Comparison of ENCODE assay signal across 19 cellular contexts in genomic region chr13:113063091-113063491, GRCh38. TPM values are rescaled to one million over a fixed set of nuclear protein-coding genes. Genes with fewer than 3 reads are reported as not detected.
DNase-seq lines count a peak whose midpoint lies in the region; ATAC-seq, FAIRE-seq and TF ChIP-seq lines count a peak whose summit lies in the region.
"Had no signal": no experiment of that assay in that cellular context is flagged by ENCODE, and none has a peak within 500 bp of the region (broad histone marks: within the 10 kb centered on the region; RNA-seq: fewer than 3 reads in every experiment).

No MANE protein-coding gene starts in this region.

- H4K20me1 ChIP-seq in HepG2 (ENCODE audit: insufficient read depth, low read length), result no peaks in the 10 kb centered on the region

- DNase-seq in left ventricle myocardium superior, result peak; percentile 20
- DNase-seq in cardiac septum (ENCODE audit: low spot score), result no peak
- DNase-seq in HepG2 (ENCODE audit: low spot score), result no peak
- DNase-seq in neuronal stem cell (ENCODE audit: low spot score), result no peak
- peak; percentile 37 to 66 for DNase-seq in aorta
- no peak for DNase-seq in COR-L47 (lab: John Stamatoyannopoulos, UW)
- DNase-seq: ACHN; Calu3; CD4-positive, CD25-positive, alpha-beta regulatory T cell; DMS 273 treated with DMSO at 0.1 percent for 48 hours; H7 had no signal

- in situ Hi-C loops in HepG2 (cut with HindIII; ENCODE audit: extremely low pct_ligation_motif_present, low pct_unique_long_range_greater_than_20kb), result no loop called here

- no peak overlapping the region for H2AK5ac ChIP-seq in neuronal stem cell (ENCODE audit: low read depth, low read length)

- BruUV-seq in HepG2 (replicated peaks; lab: Mats Ljungman, UMichigan), result no TSS peak

- H3K9me3 ChIP-seq in HepG2 (ENCODE audit: low read length) (no peaks in the 10 kb centered on the region), neuronal stem cell (replicated peaks in 1 of 2; ENCODE audit: control insufficient read depth in 2 of 2, insufficient read depth in 1 of 2, low read depth in 1 of 2, low read length in 2 of 2) (peaks cover 3 to 4% of the 10 kb centered on the region in 2 donors), aorta (ENCODE audit: control insufficient read depth, low read length) (no peaks in the 10 kb centered on the region)

- peak overlapping the region; percentile 5 for H3K23ac ChIP-seq in neuronal stem cell (ENCODE audit: low read depth, low read length, poor library complexity)

- H2BK12ac ChIP-seq in neuronal stem cell (ENCODE audit: low read length), result no peak overlapping the region

- H3K4me1 ChIP-seq in HepG2 (ENCODE audit: insufficient read depth, low read length), result no peaks in the 10 kb centered on the region
- peaks cover 0 to 2% of the 10 kb centered on the region in 2 donors for H3K4me1 ChIP-seq in neuronal stem cell (ENCODE audit: control insufficient read depth in 2 of 2, insufficient read depth in 1 of 2, low read depth in 1 of 2, low read length in 2 of 2)
- no peaks in the 10 kb centered on the region for H3K4me1 ChIP-seq in aorta (ENCODE audit: control insufficient read depth in 1 of 2, insufficient read depth in 2 of 2, low read length in 2 of 2)

- no peak for FAIRE-seq in HepG2 (lab: Jason Lieb, UNC)
- FAIRE-seq: GM18507, HTR-8/SVneo had no signal

- H2BK15ac ChIP-seq in neuronal stem cell (ENCODE audit: low read length), result no peak overlapping the region

- no peak for TF ChIP-seq POLR2A in HepG2 (IDR thresholded peaks at IDR 0.05; ENCODE audit: insufficient read depth in 1 of 2, low read depth in 2 of 2, low read length in 2 of 2)

- ATAC-seq in left ventricle myocardium superior (no peak), HepG2 (no peak), aorta (ENCODE audit: low FRiP score) (no peak), GM21529 (IDR thresholded peaks at IDR 0.05; ENCODE audit: unreplicated experiment) (no peak), HG03039 (IDR thresholded peaks at IDR 0.05; ENCODE audit: unreplicated experiment) (no peak)
- ATAC-seq: GM23338 had no signal

- H4K8ac ChIP-seq in neuronal stem cell (ENCODE audit: low read depth, low read length), result no peak overlapping the region

- H3K9ac ChIP-seq in HepG2 (ENCODE audit: insufficient read depth, low read depth, low read length), result no peak overlapping the region
- H3K9ac ChIP-seq in neuronal stem cell (ENCODE audit: low read depth, low read length, poor library complexity), result no peak overlapping the region
- H3K9ac ChIP-seq: BLaER1 treated with 17β-estradiol and CSF1 and Interleukin-3, amounts not matched to agents 10 nM and 100 nM had no signal

- H3K4me2 ChIP-seq in HepG2 (ENCODE audit: low read depth, low read length) (no peak overlapping the region), neuronal stem cell (ENCODE audit: insufficient read depth, low read length, poor library complexity, severe bottlenecking) (no peak overlapping the region)
- H3K4me2 ChIP-seq: BLaER1 treated with 17β-estradiol and CSF1 and Interleukin-3, amounts not matched to agents 10 nM and 100 nM; GM23338 had no signal

- no peak overlapping the region for H2BK5ac ChIP-seq in neuronal stem cell (ENCODE audit: low read length)

- no peak overlapping the region for H4K91ac ChIP-seq in neuronal stem cell (ENCODE audit: low read depth, low read length, poor library complexity)

- intact Hi-C loops in left ventricle myocardium superior (cut with micrococcal nuclease), result no loop called here
- intact Hi-C loops in cardiac septum (cut with DNase I), result no loop called here
- intact Hi-C loops in HepG2 (cut with micrococcal nuclease; ENCODE audit: unreplicated experiment), result no loop called here
- intact Hi-C loops in aorta (cut with DNase I), result no loop called here

- H3K27ac ChIP-seq in HepG2 (ENCODE audit: extremely low read length, insufficient read depth, low read length) (no peak overlapping the region), neuronal stem cell (replicated peaks; ENCODE audit: low read length) (no peak overlapping the region), aorta (ENCODE audit: low read depth in 1 of 2, low read length in 2 of 2) (no peak overlapping the region)
- H3K27ac ChIP-seq: BLaER1 treated with 17β-estradiol and CSF1 and Interleukin-3, amounts not matched to agents 10 nM and 100 nM had no signal

- no peak overlapping the region for H3K4ac ChIP-seq in neuronal stem cell (ENCODE audit: low read length)

- H2AFZ ChIP-seq in HepG2 (ENCODE audit: low read length) (no peak overlapping the region), neuronal stem cell (ENCODE audit: low read length) (no peak overlapping the region)
- H2AFZ ChIP-seq: GM23338 had no signal

- no peaks in the 10 kb centered on the region for H3K79me2 ChIP-seq in HepG2 (ENCODE audit: insufficient read depth, low read length)

- no peak overlapping the region for H3K4me3 ChIP-seq in HepG2 (replicated peaks in 1 of 3; ENCODE audit: insufficient read depth in 1 of 3, low read depth in 2 of 3, low read length in 3 of 3)
- H3K4me3 ChIP-seq in neuronal stem cell (ENCODE audit: low read length in 2 of 2), result no peak overlapping the region
- H3K4me3 ChIP-seq in aorta (ENCODE audit: low read length in 2 of 2), result no peak overlapping the region
- H3K4me3 ChIP-seq: BLaER1 treated with 17β-estradiol and CSF1 and Interleukin-3, amounts not matched to agents 10 nM and 100 nM; GM23338 had no signal

- no peak for TF ChIP-seq EP300 in HepG2 (IDR thresholded peaks at IDR 0.05; ENCODE audit: low read depth in 2 of 2, low read length in 2 of 2)
- TF ChIP-seq EP300 in HepG2 (CRISPR knock-in tag; IDR thresholded peaks at IDR 0.05; ENCODE audit: borderline replicate concordance), result no peak

- H3K14ac ChIP-seq in neuronal stem cell (ENCODE audit: low read length), result no peak overlapping the region

- H2BK120ac ChIP-seq in neuronal stem cell (ENCODE audit: low read depth, low read length), result no peak overlapping the region

- POLR2A ChIA-PET in HepG2 (lab: Yijun Ruan, JAX), result no interaction called here

- no peak overlapping the region for H3K18ac ChIP-seq in neuronal stem cell (ENCODE audit: low read length)

- no peak for TF ChIP-seq RAD21 in HepG2 (CRISPR knock-in tag; IDR thresholded peaks at IDR 0.05)

- no peak for TF ChIP-seq CTCF in HepG2 (CRISPR knock-in tag; IDR thresholded peaks at IDR 0.05)

- no peaks in the 10 kb centered on the region for H3K27me3 ChIP-seq in HepG2 (ENCODE audit: control insufficient read depth in 1 of 2, insufficient read depth in 2 of 2, low read length in 2 of 2)
- no peaks in the 10 kb centered on the region for H3K27me3 ChIP-seq in neuronal stem cell (ENCODE audit: control insufficient read depth in 3 of 3, insufficient read depth in 3 of 3, low read depth in 1 of 3, low read length in 3 of 3)
- no peaks in the 10 kb centered on the region for H3K27me3 ChIP-seq in aorta (ENCODE audit: control insufficient read depth in 1 of 2, insufficient read depth in 2 of 2, low read length in 1 of 2)
- H3K27me3 ChIP-seq: BLaER1 treated with 17β-estradiol and CSF1 and Interleukin-3, amounts not matched to agents 10 nM and 100 nM had no signal

- CTCF ChIA-PET in HepG2 (lab: Yijun Ruan, JAX; ENCODE audit: low intra/inter-chr PET ratio, low total read pairs), result no interaction called here

- no peaks in the 10 kb centered on the region for H3K79me1 ChIP-seq in neuronal stem cell (ENCODE audit: low read depth, low read length)

- H3K36me3 ChIP-seq in HepG2 (replicated peaks in 1 of 2; ENCODE audit: control insufficient read depth in 1 of 2, insufficient read depth in 2 of 2, low read length in 2 of 2), result peaks cover 15 to 24% of the 10 kb centered on the region in 2 experiments; a peak in 3 of 5 replicates
- H3K36me3 ChIP-seq in neuronal stem cell (replicated peaks in 1 of 2; ENCODE audit: control insufficient read depth in 2 of 2, insufficient read depth in 2 of 2, low read length in 2 of 2), result peaks cover 15 to 17% of the 10 kb centered on the region in 2 donors
- H3K36me3 ChIP-seq in aorta (ENCODE audit: control insufficient read depth in 1 of 2, insufficient read depth in 2 of 2, low read length in 1 of 2), result no peaks in the 10 kb centered on the region
- H3K36me3 ChIP-seq: BLaER1 treated with 17β-estradiol and CSF1 and Interleukin-3, amounts not matched to agents 10 nM and 100 nM had no signal

- WGBS in HepG2 (ENCODE audit: low lambda C conversion rate), result 94% methylated on average over 10 of the region's 22 CpGs
- no CpG with 5 or more reads among the region's 22 CpGs for WGBS in neuronal stem cell (ENCODE audit: extremely low coverage in 2 of 2, insufficient read length in 2 of 2, insufficient replicate concordance in 1 of 2), 2 donors
- 90 to 91% methylated on average over 22 of the region's 22 CpGs for WGBS in aorta, 2 donors

RNA-seq across cellular contexts. Expression of gene F7, which starts 42.5 kb away (rescaled TPM):
- total RNA-seq in left ventricle myocardium superior, result not detected
- 0.46 TPM for total RNA-seq in cardiac septum
- total RNA-seq in HepG2 (2016; rRNA removed; fragmentation: Illumina TruSeq; extraction: Trizol), result 7.2 and 12.6 TPM in 2 replicates
- total RNA-seq in HepG2 (2016; cell fraction: cytosol; rRNA removed; fragmentation: Illumina TruSeq; extraction: Trizol; ENCODE audit: low read depth), result 0.61 and 0.71 TPM in 2 replicates
- 6.7 and 12.9 TPM in 2 replicates for total RNA-seq in HepG2 (2016; cell fraction: insoluble cytoplasmic fraction; rRNA removed; fragmentation: Illumina TruSeq; extraction: Trizol)
- 1.9 and 2.2 TPM in 2 replicates for total RNA-seq in HepG2 (2016; cell fraction: membrane; rRNA removed; fragmentation: Illumina TruSeq; extraction: Trizol)
- 10.3 and 10.6 TPM in 2 replicates for total RNA-seq in HepG2 (2016; cell fraction: nucleus; rRNA removed; fragmentation: Illumina TruSeq; extraction: Trizol)
- polyA plus RNA-seq in HepG2 (2011; rRNA removed), result 26.5 and 39.9 TPM in 2 replicates
- polyA plus RNA-seq in HepG2 (2011; cell fraction: cytosol; rRNA removed), result 21.7 and 26.2 TPM in 2 replicates
- polyA plus RNA-seq in HepG2 (2011; cell fraction: nucleus; rRNA removed), result 105 and 121 TPM in 2 replicates
- 45.9 and 52.4 TPM in 2 replicates for polyA plus RNA-seq in HepG2 (2012)
- 0.51 and 0.52 TPM in 2 replicates for polyA plus RNA-seq in HepG2 (2016; cell fraction: cytosol; fragmentation: Illumina TruSeq; extraction: Trizol; ENCODE audit: low read depth)
- 7.0 and 7.3 TPM in 2 replicates for polyA plus RNA-seq in HepG2 (2016; cell fraction: insoluble cytoplasmic fraction; fragmentation: Illumina TruSeq; extraction: Trizol; ENCODE audit: low read depth)
- polyA plus RNA-seq in HepG2 (2016; cell fraction: membrane; fragmentation: Illumina TruSeq; extraction: Trizol; ENCODE audit: low read depth), result 1.1 and 1.6 TPM in 2 replicates
- 23.6 and 26.7 TPM in 2 replicates for polyA plus RNA-seq in HepG2 (2016; cell fraction: nucleus; fragmentation: Illumina TruSeq; extraction: Trizol; ENCODE audit: insufficient read depth, low read depth)
- polyA minus RNA-seq in HepG2 (2011; rRNA and poly(A)+ RNA removed; ENCODE audit: low replicate concordance), result 43.0 TPM in 1 of 2 replicates, not detected in the other
- 8.7 and 12.9 TPM in 2 replicates for polyA minus RNA-seq in HepG2 (2011; cell fraction: cytosol; rRNA and poly(A)+ RNA removed)
- 14.7 and 15.7 TPM in 2 replicates for polyA minus RNA-seq in HepG2 (2011; cell fraction: nucleus; rRNA and poly(A)+ RNA removed)
- polyA plus RNA-seq in neuronal stem cell (2013, experiment 1 of 2), result 0.68 TPM
- 0.62 TPM for polyA plus RNA-seq in neuronal stem cell (2013, experiment 2 of 2)
- total RNA-seq in aorta, result under 1 TPM in 1 of 2 donors, not detected in 1; 0.69 TPM
- polyA plus RNA-seq in aorta, result under 1 TPM in 1 of 2 donors, not detected in 1; 0.08 TPM
- total RNA-seq: A172; Calu3; CD4-positive, CD25-positive, alpha-beta regulatory T cell had no signal
- polyA plus RNA-seq: CD4-positive, CD25-positive, alpha-beta regulatory T cell had no signal

RNA-seq across cellular contexts. Expression of gene F10, which starts 59.5 kb away (rescaled TPM):
- total RNA-seq in left ventricle myocardium superior (7.1 TPM), cardiac septum (13.7 TPM), HepG2 (2016; rRNA removed; fragmentation: Illumina TruSeq; extraction: Trizol) (19.9 and 58.4 TPM in 2 replicates), aorta (10 to 100 TPM in 1 of 2 donors, 1 to 10 TPM in 1; 6.5 to 38.4 TPM)
- total RNA-seq in HepG2 (2016; cell fraction: cytosol; rRNA removed; fragmentation: Illumina TruSeq; extraction: Trizol; ENCODE audit: low read depth), result 11.2 and 12.3 TPM in 2 replicates
- total RNA-seq in HepG2 (2016; cell fraction: insoluble cytoplasmic fraction; rRNA removed; fragmentation: Illumina TruSeq; extraction: Trizol), result 18.9 and 61.6 TPM in 2 replicates
- total RNA-seq in HepG2 (2016; cell fraction: membrane; rRNA removed; fragmentation: Illumina TruSeq; extraction: Trizol), result 12.7 and 13.1 TPM in 2 replicates
- total RNA-seq in HepG2 (2016; cell fraction: nucleus; rRNA removed; fragmentation: Illumina TruSeq; extraction: Trizol), result 43.8 and 53.5 TPM in 2 replicates
- polyA plus RNA-seq in HepG2 (2011; rRNA removed) (237 and 317 TPM in 2 replicates), aorta (10 to 100 TPM in 1 of 2 donors, 1 to 10 TPM in 1; 9.3 to 18.2 TPM)
- 277 and 280 TPM in 2 replicates for polyA plus RNA-seq in HepG2 (2011; cell fraction: cytosol; rRNA removed)
- polyA plus RNA-seq in HepG2 (2011; cell fraction: nucleus; rRNA removed), result 231 and 240 TPM in 2 replicates
- polyA plus RNA-seq in HepG2 (2012), result 150 and 219 TPM in 2 replicates
- 11.6 and 13.0 TPM in 2 replicates for polyA plus RNA-seq in HepG2 (2016; cell fraction: cytosol; fragmentation: Illumina TruSeq; extraction: Trizol; ENCODE audit: low read depth)
- polyA plus RNA-seq in HepG2 (2016; cell fraction: insoluble cytoplasmic fraction; fragmentation: Illumina TruSeq; extraction: Trizol; ENCODE audit: low read depth), result 18.4 and 19.4 TPM in 2 replicates
- polyA plus RNA-seq in HepG2 (2016; cell fraction: membrane; fragmentation: Illumina TruSeq; extraction: Trizol; ENCODE audit: low read depth), result 10.3 and 10.6 TPM in 2 replicates
- polyA plus RNA-seq in HepG2 (2016; cell fraction: nucleus; fragmentation: Illumina TruSeq; extraction: Trizol; ENCODE audit: insufficient read depth, low read depth), result 82.4 and 83.6 TPM in 2 replicates
- polyA minus RNA-seq in HepG2 (2011; rRNA and poly(A)+ RNA removed; ENCODE audit: low replicate concordance), result 117 TPM in 1 of 2 replicates, not detected in the other
- polyA minus RNA-seq in HepG2 (2011; cell fraction: cytosol; rRNA and poly(A)+ RNA removed), result 61.5 and 79.5 TPM in 2 replicates
- 44.3 and 53.6 TPM in 2 replicates for polyA minus RNA-seq in HepG2 (2011; cell fraction: nucleus; rRNA and poly(A)+ RNA removed)
- polyA plus RNA-seq in neuronal stem cell (2013, experiment 1 of 2), result 3.9 TPM
- 3.2 TPM for polyA plus RNA-seq in neuronal stem cell (2013, experiment 2 of 2)
- total RNA-seq: Calu3; CD4-positive, CD25-positive, alpha-beta regulatory T cell; Daoy had no signal

Comparison
In these comparisons a context has a peak if more than half of its experiments do, and no peak if none do; other contexts are left out.
1. DNase-seq: peak in left ventricle myocardium superior (single experiment) and aorta (2 of 2); none in cardiac septum (single experiment), HepG2 (single experiment), neuronal stem cell (single experiment) and COR-L47 (single experiment).